22 cellular contexts compared by ENCODE assay signal in genomic region chr3:14242490-14243311, GRCh38.
DNase-seq lines count a peak whose midpoint lies in the region; ATAC-seq and TF ChIP-seq lines count a peak whose summit lies in the region.
"Had no signal": no experiment of that assay in that cellular context is flagged by ENCODE, and none has a peak within 500 bp of the region (broad histone marks: within the 10 kb centered on the region; RNA-seq: fewer than 3 reads in every experiment).

No MANE protein-coding gene starts in this region.

- H3K79me1 ChIP-seq in mesenchymal stem cell (replicated peaks; ENCODE audit: low read length, poor library complexity, severe bottlenecking) = no peaks in the 10 kb centered on the region

- no peak for TF ChIP-seq POLR2A in spleen (IDR thresholded peaks at IDR 0.05)

- H3K4ac ChIP-seq in mesenchymal stem cell (ENCODE audit: low read depth in 1 of 2, low read length in 2 of 2) = no peak overlapping the region

- no peak overlapping the region for H3K27ac ChIP-seq in right atrium auricular region
- H3K27ac ChIP-seq in left ventricle myocardium inferior (replicated peaks) = no peak overlapping the region
- H3K27ac ChIP-seq in mesenchymal stem cell (ENCODE audit: low read length, poor library complexity, severe bottlenecking) = no peak overlapping the region
- no peak overlapping the region for H3K27ac ChIP-seq in parathyroid adenoma
- H3K27ac ChIP-seq in spleen = no peak overlapping the region
- H3K27ac ChIP-seq: RWPE1 had no signal

- no peak overlapping the region for H2BK5ac ChIP-seq in mesenchymal stem cell (ENCODE audit: low read depth, low read length, poor library complexity, severe bottlenecking)

- peak overlapping the region in 1 of 2 experiments; percentile 15 for H2BK12ac ChIP-seq in mesenchymal stem cell (ENCODE audit: low read length in 2 of 2)

- H3K79me2 ChIP-seq in parathyroid adenoma = no peaks in the 10 kb centered on the region

- H3K9me3 ChIP-seq in right atrium auricular region = no peaks in the 10 kb centered on the region
- H3K9me3 ChIP-seq in left ventricle myocardium inferior (replicated peaks) = peaks cover 7% of the 10 kb centered on the region
- H3K9me3 ChIP-seq in mesenchymal stem cell (ENCODE audit: control insufficient read depth, low read length) = no peaks in the 10 kb centered on the region
- H3K9me3 ChIP-seq in parathyroid adenoma (ENCODE audit: control insufficient read depth, low read length) = no peaks in the 10 kb centered on the region
- no peaks in the 10 kb centered on the region for H3K9me3 ChIP-seq in spleen
- H3K9me3 ChIP-seq: MG63 had no signal

- no peak for ATAC-seq in GM21515 (IDR thresholded peaks at IDR 0.05; ENCODE audit: unreplicated experiment)
- ATAC-seq: CD8-positive, alpha-beta T cell had no signal

- H3K36me3 ChIP-seq in right atrium auricular region = no peaks in the 10 kb centered on the region
- no peaks in the 10 kb centered on the region for H3K36me3 ChIP-seq in left ventricle myocardium inferior
- H3K36me3 ChIP-seq in mesenchymal stem cell (ENCODE audit: control insufficient read depth in 1 of 2, insufficient read depth in 2 of 2, low read depth in 1 of 2, low read length in 2 of 2) = no peaks in the 10 kb centered on the region
- no peaks in the 10 kb centered on the region for H3K36me3 ChIP-seq in parathyroid adenoma (ENCODE audit: control insufficient read depth, insufficient read depth, low read length)
- no peaks in the 10 kb centered on the region for H3K36me3 ChIP-seq in spleen
- H3K36me3 ChIP-seq: MG63 had no signal

- H2AFZ ChIP-seq in mesenchymal stem cell (ENCODE audit: low read depth, low read length) (no peak overlapping the region), parathyroid adenoma (peak overlapping the region; percentile 13)

- no peak overlapping the region for H3K18ac ChIP-seq in mesenchymal stem cell (ENCODE audit: low read depth in 1 of 2, low read length in 2 of 2)

- H3K27me3 ChIP-seq in right atrium auricular region (no peaks in the 10 kb centered on the region), left ventricle myocardium inferior (ENCODE audit: low read depth) (peaks cover 96% of the 10 kb centered on the region), mesenchymal stem cell (ENCODE audit: control insufficient read depth in 1 of 2, insufficient read depth in 1 of 2, low read length in 2 of 2) (peaks cover 0 to 29% of the 10 kb centered on the region in 2 experiments), parathyroid adenoma (ENCODE audit: control insufficient read depth, insufficient read depth, low read length) (no peaks in the 10 kb centered on the region), spleen (replicated peaks in 1 of 7) (no peaks in the 10 kb centered on the region)
- H3K27me3 ChIP-seq: MG63 had no signal

- no peak overlapping the region for H3K4me3 ChIP-seq in right atrium auricular region
- H3K4me3 ChIP-seq in left ventricle myocardium inferior = no peak overlapping the region
- H3K4me3 ChIP-seq in mesenchymal stem cell (ENCODE audit: insufficient read depth in 1 of 2, low read depth in 1 of 2, low read length in 2 of 2) = no peak overlapping the region
- no peak overlapping the region for H3K4me3 ChIP-seq in parathyroid adenoma (ENCODE audit: low read depth, low read length)
- no peak overlapping the region for H3K4me3 ChIP-seq in spleen
- H3K4me3 ChIP-seq: MG63 had no signal

- DNase-seq in right atrium auricular region (ENCODE audit: low spot score) (peak; percentile 48), left ventricle myocardium inferior (no peak), mesenchymal stem cell (no peak), spleen (no peak), Kasumi-1 (lab: John Stamatoyannopoulos, UW) (no peak), NCI-H82 (lab: John Stamatoyannopoulos, UW) (no peak)
- DNase-seq: AML-193; C1 segment of cervical spinal cord; CD8-positive, alpha-beta T cell; DMS153; GOT3; HFFc6; MG63; NCI-H1436; NCI-H187 treated with DMSO at 0.1 percent for 48 hours; NCI-H2107; NCI-H748 treated with DMSO at 0.1 percent for 48 hours; NK-92 treated with Interleukin-12 subunit alpha and Interleukin-12 subunit beta, amount 100 ng/mL, for 24 hours; SHP77 treated with DMSO at 0.1 percent for 48 hours had no signal

- intact Hi-C loops in left ventricle myocardium inferior (cut with micrococcal nuclease) = no loop called here
- intact Hi-C loops in spleen (cut with DNase I; ENCODE audit: low total_unique reads) = no loop called here

- peak overlapping the region; percentile 4 for H4K91ac ChIP-seq in mesenchymal stem cell (ENCODE audit: low read length)

- H3K4me2 ChIP-seq in mesenchymal stem cell (ENCODE audit: low read length, poor library complexity, severe bottlenecking) = no peak overlapping the region
- no peak overlapping the region for H3K4me2 ChIP-seq in parathyroid adenoma (ENCODE audit: low read length)

- TF ChIP-seq CTCF in right atrium auricular region (IDR thresholded peaks at IDR 0.05) (no peak), left ventricle myocardium inferior (IDR thresholded peaks at IDR 0.05; ENCODE audit: borderline replicate concordance) (no peak), parathyroid adenoma (IDR thresholded peaks at IDR 0.05) (no peak), spleen (IDR thresholded peaks at IDR 0.05 in 8 of 11, conservative IDR thresholded peaks at IDR 0.05 in 3 of 11) (no peak)

- 92% methylated on average over 12 of the region's 12 CpGs for WGBS in mesenchymal stem cell
- WGBS in spleen, 5 donors = 84 to 90% (median 87%) methylated on average over 12 of the region's 12 CpGs

- H2AK5ac ChIP-seq in mesenchymal stem cell (ENCODE audit: low read length, severe bottlenecking) = peak overlapping the region; percentile 38

- H2BK15ac ChIP-seq in mesenchymal stem cell (ENCODE audit: low read depth, poor library complexity, severe bottlenecking) = peak overlapping the region; percentile 34

- H3K9ac ChIP-seq in mesenchymal stem cell (ENCODE audit: low read length) = no peak overlapping the region
- no peak overlapping the region for H3K9ac ChIP-seq in parathyroid adenoma

- no peak overlapping the region for H2BK120ac ChIP-seq in mesenchymal stem cell (ENCODE audit: low read depth, low read length)

- no peak overlapping the region for H3K14ac ChIP-seq in mesenchymal stem cell (ENCODE audit: low read length in 2 of 2)

- no peak overlapping the region for H3K23ac ChIP-seq in mesenchymal stem cell (ENCODE audit: low read length in 2 of 2)

- no peak overlapping the region for H4K8ac ChIP-seq in mesenchymal stem cell (ENCODE audit: low read length)

- H3K4me1 ChIP-seq in right atrium auricular region (no peaks in the 10 kb centered on the region), left ventricle myocardium inferior (peaks cover 4% of the 10 kb centered on the region), mesenchymal stem cell (ENCODE audit: control insufficient read depth, insufficient read depth, low read depth, low read length) (peaks cover 4% of the 10 kb centered on the region), parathyroid adenoma (no peaks in the 10 kb centered on the region), spleen (no peaks in the 10 kb centered on the region)
